Comparison of ENCODE assay signal across 8 cellular contexts in genomic region chr6:3228046-3228671, GRCh38. TPM values are rescaled to one million over a fixed set of nuclear protein-coding genes. Genes with fewer than 3 reads are reported as not detected.
A peak's percentile ranks its signal among the peaks of the same experiment; 100 is the strongest.
DNase-seq lines count a peak whose midpoint lies in the region; ATAC-seq and TF ChIP-seq lines count a peak whose summit lies in the region.

No MANE protein-coding gene starts in this region.

- intact Hi-C loops in heart left ventricle (cut with DNase I): no loop called here
- intact Hi-C loops in Right ventricle myocardium superior (cut with DNase I): no loop called here

- no peaks in the 10 kb centered on the region for H3K9me3 Mint-ChIP-seq in chondrocyte (ENCODE audit: low read depth)
- H3K9me3 Mint-ChIP-seq in osteocyte (ENCODE audit: unreplicated experiment): no peaks in the 10 kb centered on the region

- TF ChIP-seq POLR2A in heart left ventricle (IDR thresholded peaks at IDR 0.05): no peak

- peaks cover 2 to 56% (median 38%) of the 10 kb centered on the region in 12 donors for H3K4me1 ChIP-seq in heart left ventricle

- ATAC-seq in heart left ventricle (no peak), Right ventricle myocardium superior (ENCODE audit: poor library complexity) (no peak), GM19397 (IDR thresholded peaks at IDR 0.05; ENCODE audit: unreplicated experiment) (no peak), GM21447 (IDR thresholded peaks at IDR 0.05; ENCODE audit: unreplicated experiment) (no peak)

- H3K27me3 Mint-ChIP-seq in chondrocyte (ENCODE audit: low read depth): no peaks in the 10 kb centered on the region
- H3K27me3 Mint-ChIP-seq in osteocyte (ENCODE audit: unreplicated experiment): peaks cover 6% of the 10 kb centered on the region

- H3K27ac Mint-ChIP-seq in chondrocyte (ENCODE audit: unreplicated experiment) (peak overlapping the region; percentile 87), osteocyte (ENCODE audit: unreplicated experiment) (peak overlapping the region; percentile 75)

- no peak for DNase-seq in heart left ventricle
- DNase-seq in Right ventricle myocardium superior: no peak
- DNase-seq in NCI-H748 (lab: John Stamatoyannopoulos, UW; ENCODE audit: unreplicated experiment): peak; percentile 96
- DNase-seq in chondrocyte (ENCODE audit: low spot score): no peak
- no peak for DNase-seq in osteocyte (ENCODE audit: extremely low spot score, unreplicated experiment)
- DNase-seq in occipital lobe (lab: John Stamatoyannopoulos, UW): no peak

- H3K9me3 ChIP-seq in heart left ventricle: no peaks in the 10 kb centered on the region

- H3K27me3 ChIP-seq in heart left ventricle: peaks cover 22 to 76% (median 46%) of the 10 kb centered on the region in 9 donors

- peaks cover 10% of the 10 kb centered on the region for H3K36me3 Mint-ChIP-seq in chondrocyte (ENCODE audit: low read depth)
- H3K36me3 Mint-ChIP-seq in osteocyte (ENCODE audit: unreplicated experiment): peaks cover 15% of the 10 kb centered on the region

- no peak for TF ChIP-seq CTCF in heart left ventricle (IDR thresholded peaks at IDR 0.05)
- TF ChIP-seq CTCF in chondrocyte (IDR thresholded peaks at IDR 0.05): no peak
- TF ChIP-seq CTCF in osteocyte (IDR thresholded peaks at IDR 0.05): no peak

- H3K4me1 Mint-ChIP-seq in chondrocyte (ENCODE audit: low read depth) (peaks cover 68% of the 10 kb centered on the region), osteocyte (ENCODE audit: unreplicated experiment) (peaks cover 63% of the 10 kb centered on the region)

- WGBS in heart left ventricle, 4 donors: 1 to 3% (median 2%) methylated on average over 14 to 38 of the region's 38 CpGs

- no peaks in the 10 kb centered on the region for H3K36me3 ChIP-seq in heart left ventricle

- H3K4me3 ChIP-seq in heart left ventricle: peak overlapping the region in 11 of 12 donors; percentile 9 to 59 (median 50)

- no peak overlapping the region for H3K27ac ChIP-seq in heart left ventricle

- H3K4me3 Mint-ChIP-seq in chondrocyte (ENCODE audit: unreplicated experiment): peak overlapping the region; percentile 95
- H3K4me3 Mint-ChIP-seq in osteocyte (ENCODE audit: unreplicated experiment): peak overlapping the region; percentile 91

RNA-seq across cellular contexts. Expression of gene TUBB2B, which starts 0.7 kb away (rescaled TPM):
- total RNA-seq in heart left ventricle (1 to 10 TPM in 8 of 9 donors, under 1 TPM in 1; 0.90 to 3.4 (median 1.5) TPM), Right ventricle myocardium superior (1.3 TPM), chondrocyte (109 to 119 TPM (median 117 TPM) in 3 replicates), osteocyte (61.7 and 67.2 TPM in 2 replicates), occipital lobe (4,324 TPM)
- 1 to 10 TPM; 1.1 to 2.8 TPM for polyA plus RNA-seq in heart left ventricle

RNA-seq across cellular contexts. Expression of gene PSMG4, which starts 30.6 kb away (rescaled TPM):
- 10 to 100 TPM in 4 of 9 donors, 1 to 10 TPM in 5; 6.2 to 12.6 (median 9.7) TPM for total RNA-seq in heart left ventricle
- 10 to 100 TPM in 1 of 2 donors, 1 to 10 TPM in 1; 8.7 to 21.7 TPM for polyA plus RNA-seq in heart left ventricle
- total RNA-seq in Right ventricle myocardium superior: 8.9 TPM
- total RNA-seq in chondrocyte: 16.2 to 24.7 TPM (median 17.2 TPM) in 3 replicates
- 20.4 and 22.0 TPM in 2 replicates for total RNA-seq in osteocyte
- total RNA-seq in occipital lobe: 28.5 TPM

Comparison
In these comparisons a context has a peak if more than half of its experiments do, and no peak if none do; other contexts are left out.
1. RNA of gene TUBB2B, which starts 0.7 kb away (total RNA-seq): 4,324 TPM in occipital lobe (single experiment); 109 to 119 TPM in chondrocyte, 61.7 to 67.2 TPM in osteocyte, 0.90 to 3.4 TPM in heart left ventricle and 1.3 TPM in Right ventricle myocardium superior (single experiment); every median in the first group is over 10 times any median in the second.